ENCODE assay signal across 8 cellular contexts in genomic region chr1:76868154-76868882, GRCh38. TPM values are rescaled to one million over a fixed set of nuclear protein-coding genes. Genes with fewer than 3 reads are reported as not detected.
DNase-seq lines count a peak whose midpoint lies in the region; ATAC-seq and TF ChIP-seq lines count a peak whose summit lies in the region.

No MANE protein-coding gene starts in this region.

- TF ChIP-seq CTCF in RWPE2 (IDR thresholded peaks at IDR 0.05; ENCODE audit: poor library complexity, severe bottlenecking) (no peak), thyroid gland (IDR thresholded peaks at IDR 0.05) (peak in 1 of 6 experiments; percentile 28)

- H3K36me3 ChIP-seq in RWPE2 (ENCODE audit: low read depth) (no peaks in the 10 kb centered on the region), thyroid gland (no peaks in the 10 kb centered on the region)

- peaks cover 9% of the 10 kb centered on the region for H3K4me1 Mint-ChIP-seq in memory B cell

- H3K27me3 ChIP-seq in RWPE2 (ENCODE audit: insufficient read depth, poor library complexity, severe bottlenecking) (peaks cover 73% of the 10 kb centered on the region), thyroid gland (no peaks in the 10 kb centered on the region)

- H3K27ac ChIP-seq in RWPE2 (ENCODE audit: poor library complexity, severe bottlenecking) (no peak overlapping the region), thyroid gland (no peak overlapping the region)

- no peak for TF ChIP-seq POLR2A in thyroid gland (IDR thresholded peaks at IDR 0.05)

- DNase-seq in ELF-1 (ENCODE audit: low read depth, low spot score) (peak; percentile 81), RWPE2 (ENCODE audit: low spot score) (no peak), ecto neural progenitor cell (ENCODE audit: low spot score) (peak; percentile 84), memory B cell (ENCODE audit: low spot score in 2 of 2) (no peak), thyroid gland (peak; percentile 45 to 51), NCI-H2081 treated with DMSO at 0.1 percent for 48 hours (lab: John Stamatoyannopoulos, UW) (no peak)
- DNase-seq in stimulated activated naive CD4-positive, alpha-beta T cell treated with Interleukin-2 at 50 U/mL for 16 hours (lab: John Stamatoyannopoulos, UW), result no peak

- peaks cover 4% of the 10 kb centered on the region for H3K9me3 Mint-ChIP-seq in memory B cell

- ATAC-seq in HG02588 (IDR thresholded peaks at IDR 0.05; ENCODE audit: unreplicated experiment), result peak; percentile 65
- peak; percentile 75 for ATAC-seq in RWPE2 (ENCODE audit: low read depth)
- ATAC-seq in memory B cell (ENCODE audit: low read depth), result peak; percentile 55

- WGBS in thyroid gland, 2 donors, result 0 to 1% methylated on average over 28 to 37 of the region's 65 CpGs

- H3K4me3 ChIP-seq in RWPE2 (ENCODE audit: severe bottlenecking) (peak overlapping the region; percentile 18), thyroid gland (replicated peaks in 1 of 3) (peak overlapping the region in 2 of 3 donors; percentile 22 to 27)

- no peak overlapping the region for H3K27ac Mint-ChIP-seq in memory B cell

- H3K9me3 ChIP-seq in RWPE2 (ENCODE audit: severe bottlenecking) (no peaks in the 10 kb centered on the region), thyroid gland (no peaks in the 10 kb centered on the region)

- intact Hi-C loops in thyroid gland (cut with DNase I), result no loop called here

- H3K27me3 Mint-ChIP-seq in memory B cell, result peaks cover 14% of the 10 kb centered on the region

- peaks cover 2% of the 10 kb centered on the region for H3K36me3 Mint-ChIP-seq in memory B cell

- H3K4me1 ChIP-seq in RWPE2 (ENCODE audit: insufficient read depth, poor library complexity, severe bottlenecking) (no peaks in the 10 kb centered on the region), thyroid gland (peaks cover 15 to 19% of the 10 kb centered on the region in 2 donors)

- H3K4me3 Mint-ChIP-seq in memory B cell, result peak overlapping the region; percentile 75

RNA-seq across cellular contexts. Expression of gene ST6GALNAC5, which starts 1.0 kb away (rescaled TPM):
- 1 to 10 TPM in 1 of 4 donors, under 1 TPM in 1, not detected in 2; 0.83 to 3.0 TPM for total RNA-seq in thyroid gland

Comparison
In these comparisons a context has a peak if more than half of its experiments do, and no peak if none do; other contexts are left out.
1. DNase-seq: peak in ELF-1 (single experiment), ecto neural progenitor cell (single experiment) and thyroid gland (2 of 2); none in RWPE2 (single experiment), memory B cell (0 of 2), stimulated activated naive CD4-positive, alpha-beta T cell treated with Interleukin-2 at 50 U/mL for 16 hours (single experiment) and NCI-H2081 treated with DMSO at 0.1 percent for 48 hours (single experiment).
2. Peak in every context shown above with its lines, with median percentiles within 50 percentile points of each other: ATAC-seq.